In genomic region chr2:135052042-135052876, GRCh38 we compare ENCODE assay signal across 8 cellular contexts. TPM values are rescaled to one million over a fixed set of nuclear protein-coding genes. Genes with fewer than 3 reads are reported as not detected.
DNase-seq lines count a peak whose midpoint lies in the region; ATAC-seq and TF ChIP-seq lines count a peak whose summit lies in the region.

Gene RAB3GAP1, plus strand, starts transcription at chr2:135052292. Its CDS starts 16 bp downstream, at chr2:135052308.

- TF ChIP-seq POLR2A in NB4 (IDR thresholded peaks at IDR 0.05; ENCODE audit: extremely low read depth, insufficient read length), result peak; percentile 83

- POLR2A ChIA-PET in GM10248 (lab: Yijun Ruan, JAX), result interaction anchor here (0.7 kb wide), 1 partner anchor 1299 kb away, joined by 5 read pairs; no protein-coding TSS in a partner anchor

- peak within 1 kb of the TSS; percentile 100 for H3K27ac Mint-ChIP-seq in activated naive CD8-positive, alpha-beta T cell
- peak within 1 kb of the TSS; percentile 98 for H3K27ac Mint-ChIP-seq in osteocyte (ENCODE audit: unreplicated experiment)

- peak within 1 kb of the TSS; percentile 96 for H3K4me3 ChIP-seq in NB4 (ENCODE audit: low read depth, low read length)
- peak within 1 kb of the TSS; percentile 82 for H3K4me3 ChIP-seq in thoracic aorta

- H3K4me3 Mint-ChIP-seq in activated naive CD8-positive, alpha-beta T cell, result peak within 1 kb of the TSS; percentile 98
- peak within 1 kb of the TSS; percentile 98 for H3K4me3 Mint-ChIP-seq in osteocyte (ENCODE audit: unreplicated experiment)

- peak; percentile 83 for ATAC-seq in HG02571 (IDR thresholded peaks at IDR 0.05; ENCODE audit: unreplicated experiment)
- peak; percentile 56 for ATAC-seq in thoracic aorta (ENCODE audit: insufficient number of reproducible peaks, low FRiP score, low read depth)

- no peaks in the 10 kb centered on the region for H3K9me3 Mint-ChIP-seq in activated naive CD8-positive, alpha-beta T cell (ENCODE audit: low read depth)
- no peaks in the 10 kb centered on the region for H3K9me3 Mint-ChIP-seq in osteocyte (ENCODE audit: unreplicated experiment)

- CTCF ChIA-PET in GM10248 (lab: Yijun Ruan, JAX), result interaction anchor here (1.0 to 1.8 kb wide), 8 partner anchors 9 to 658 kb away, joined by 3 to 4 read pairs (median 3); no protein-coding TSS in a partner anchor

- DNase-seq in GM10248 (ENCODE audit: extremely low spot score) (peak; percentile 92), NB4 (ENCODE audit: low read depth) (peak; percentile 94), SKM-1 treated with dmso at 0.1 percent for 144 hours (lab: John Stamatoyannopoulos, UW; ENCODE audit: unreplicated experiment) (peak; percentile 83), head of caudate nucleus (peak; percentile 42 to 89 (median 77)), osteocyte (ENCODE audit: extremely low spot score, unreplicated experiment) (peak; percentile 88), thoracic aorta (ENCODE audit: low spot score) (peak; percentile 40)

- intact Hi-C loops in head of caudate nucleus (cut with DNase I), result loop anchor here (5.0 to 10.0 kb wide), 2 partner anchors 483 to 690 kb away; partner anchors contain the start of genes R3HDM1, UBXN4 and ZRANB3

- H3K36me3 Mint-ChIP-seq in activated naive CD8-positive, alpha-beta T cell, result peaks cover 6% of the 10 kb centered on the region
- H3K36me3 Mint-ChIP-seq in osteocyte (ENCODE audit: unreplicated experiment), result peaks cover 6% of the 10 kb centered on the region

- H3K4me1 ChIP-seq in thoracic aorta (ENCODE audit: control insufficient read depth in 1 of 2, low read depth in 2 of 2), result peaks cover 8 to 49% of the 10 kb centered on the region in 2 donors

- H3K36me3 ChIP-seq in thoracic aorta, result no peaks in the 10 kb centered on the region

- TF ChIP-seq CTCF in GM10248 (IDR thresholded peaks at IDR 0.05; ENCODE audit: control extremely low read depth, extremely low read depth, low read depth, missing control alignments) (no peak), NB4 (IDR thresholded peaks at IDR 0.05; ENCODE audit: low read depth, low read length) (no peak), osteocyte (IDR thresholded peaks at IDR 0.05) (no peak), thoracic aorta (IDR thresholded peaks at IDR 0.05) (no peak)

- no peaks in the 10 kb centered on the region for H3K9me3 ChIP-seq in thoracic aorta

- no peaks in the 10 kb centered on the region for H3K27me3 ChIP-seq in thoracic aorta (replicated peaks; ENCODE audit: insufficient read depth)

- H3K27ac ChIP-seq in thoracic aorta, result peak within 1 kb of the TSS; percentile 93

- peaks cover 50% of the 10 kb centered on the region for H3K4me1 Mint-ChIP-seq in activated naive CD8-positive, alpha-beta T cell (ENCODE audit: low read depth)
- peaks cover 37% of the 10 kb centered on the region for H3K4me1 Mint-ChIP-seq in osteocyte (ENCODE audit: unreplicated experiment)

- H3K27me3 Mint-ChIP-seq in activated naive CD8-positive, alpha-beta T cell, result no peaks in the 10 kb centered on the region
- H3K27me3 Mint-ChIP-seq in osteocyte (ENCODE audit: unreplicated experiment), result no peaks in the 10 kb centered on the region

RNA-seq across cellular contexts. Expression of gene RAB3GAP1, which starts in this region (rescaled TPM):
- total RNA-seq in osteocyte (46.7 and 48.3 TPM in 2 replicates), thoracic aorta (10 to 100 TPM; 56.0 to 69.4 TPM)

Comparison
In these comparisons a context has a peak if more than half of its experiments do, and no peak if none do; other contexts are left out.
1. Peak in every context shown above with its lines: DNase-seq, ATAC-seq, H3K4me3 ChIP-seq and H3K27ac ChIP-seq.
2. DNase-seq: peak in every context shown above with its lines; median percentile 94 in NB4; 92 in GM10248; 88 in osteocyte; 83 in SKM-1 treated with dmso at 0.1 percent for 144 hours; 77 in head of caudate nucleus; 40 in thoracic aorta.